ENCODE assay signal across 29 cellular contexts in genomic region chr2:229257980-229258379, GRCh38. TPM values are rescaled to one million over a fixed set of nuclear protein-coding genes. Genes with fewer than 3 reads are reported as not detected.
DNase-seq lines count a peak whose midpoint lies in the region; ATAC-seq and TF ChIP-seq lines count a peak whose summit lies in the region.
"Had no signal": no experiment of that assay in that cellular context is flagged by ENCODE, and none has a peak within 500 bp of the region (broad histone marks: within the 10 kb centered on the region; RNA-seq: fewer than 3 reads in every experiment).

No MANE protein-coding gene starts in this region.

- intact Hi-C loops in Right ventricle myocardium inferior (cut with DNase I) (no loop called here), cardiac septum (cut with DNase I) (no loop called here), left ventricle myocardium superior (cut with micrococcal nuclease) (no loop called here), posterior vena cava (cut with DNase I) (no loop called here)

- in situ Hi-C loops in KBM-7 (cut with MboI; ENCODE audit: low pct_unique_long_range_greater_than_20kb, low sequenced_read_pairs) = no loop called here

- no peak for TF ChIP-seq CTCF in GM20000 (IDR thresholded peaks at IDR 0.05; ENCODE audit: extremely low read depth, missing control alignments)

- peak; percentile 92 for ATAC-seq in Right ventricle myocardium inferior
- ATAC-seq in left ventricle myocardium superior = peak; percentile 91
- ATAC-seq: foreskin keratinocyte, HCT116, T-cell had no signal

- DNase-seq in Right ventricle myocardium inferior (ENCODE audit: missing footprints) (no peak), cardiac septum (ENCODE audit: low spot score) (no peak), left ventricle myocardium superior (peak; percentile 46), posterior vena cava (ENCODE audit: low spot score) (peak; percentile 84), GM20000 (ENCODE audit: low spot score) (no peak), C1 segment of cervical spinal cord (lab: John Stamatoyannopoulos, UW) (no peak), NCI-H1417 treated with DMSO at 0.1 percent for 48 hours (lab: John Stamatoyannopoulos, UW) (no peak), KBM-7 (no peak)
- DNase-seq: 8988T; activated CD4-positive, alpha-beta T cell treated with anti-CD3 and anti-CD28 coated beads, Interleukin-2, amount 10 ng/mL, durations not matched to agents 24 days and 14 days; anterior cingulate cortex; caudate nucleus; COR-L47; endodermal cell; foreskin keratinocyte; Kasumi-1; mesenchymal stem cell; NCI-H1436 treated with DMSO at 0.1 percent for 48 hours; NCI-H2107; NCI-H446; NCI-H748 treated with DMSO at 0.1 percent for 48 hours; ovary; stimulated activated CD4-positive, alpha-beta T cell treated with anti-CD3 and anti-CD28 coated beads, Interleukin-12 subunit alpha, Interleukin-12 subunit beta, amount 100 ng/mL, for 4 hours; stimulated activated CD4-positive, alpha-beta T cell treated with anti-CD3 and anti-CD28 coated beads, Interleukin-4, amount 100 ng/mL, for 1 hour; substantia nigra; T-cell had no signal

RNA-seq across cellular contexts. Expression of gene PID1, which starts 13.1 kb away (rescaled TPM):
- total RNA-seq in Right ventricle myocardium inferior (8.4 TPM), cardiac septum (4.3 TPM), left ventricle myocardium superior (8.0 TPM), posterior vena cava (10 to 100 TPM; 33.8 to 42.4 TPM)
- total RNA-seq: activated CD4-positive, alpha-beta T cell treated with anti-CD3 and anti-CD28 coated beads, Interleukin-2, amount 10 ng/mL, durations not matched to agents 24 days and 14 days; activated CD8-positive, alpha-beta memory T cell treated with anti-CD3 and anti-CD28 coated beads for 36 hours; G401 had no signal

Comparison
In these comparisons a context has a peak if more than half of its experiments do, and no peak if none do; other contexts are left out.
1. DNase-seq: peak in left ventricle myocardium superior (single experiment) and posterior vena cava (single experiment); none in Right ventricle myocardium inferior (single experiment), cardiac septum (single experiment), GM20000 (single experiment), C1 segment of cervical spinal cord (0 of 14), NCI-H1417 treated with DMSO at 0.1 percent for 48 hours (single experiment) and KBM-7 (single experiment).